ENCODE assay signal across 14 cellular contexts in the genomic region with DNA sequence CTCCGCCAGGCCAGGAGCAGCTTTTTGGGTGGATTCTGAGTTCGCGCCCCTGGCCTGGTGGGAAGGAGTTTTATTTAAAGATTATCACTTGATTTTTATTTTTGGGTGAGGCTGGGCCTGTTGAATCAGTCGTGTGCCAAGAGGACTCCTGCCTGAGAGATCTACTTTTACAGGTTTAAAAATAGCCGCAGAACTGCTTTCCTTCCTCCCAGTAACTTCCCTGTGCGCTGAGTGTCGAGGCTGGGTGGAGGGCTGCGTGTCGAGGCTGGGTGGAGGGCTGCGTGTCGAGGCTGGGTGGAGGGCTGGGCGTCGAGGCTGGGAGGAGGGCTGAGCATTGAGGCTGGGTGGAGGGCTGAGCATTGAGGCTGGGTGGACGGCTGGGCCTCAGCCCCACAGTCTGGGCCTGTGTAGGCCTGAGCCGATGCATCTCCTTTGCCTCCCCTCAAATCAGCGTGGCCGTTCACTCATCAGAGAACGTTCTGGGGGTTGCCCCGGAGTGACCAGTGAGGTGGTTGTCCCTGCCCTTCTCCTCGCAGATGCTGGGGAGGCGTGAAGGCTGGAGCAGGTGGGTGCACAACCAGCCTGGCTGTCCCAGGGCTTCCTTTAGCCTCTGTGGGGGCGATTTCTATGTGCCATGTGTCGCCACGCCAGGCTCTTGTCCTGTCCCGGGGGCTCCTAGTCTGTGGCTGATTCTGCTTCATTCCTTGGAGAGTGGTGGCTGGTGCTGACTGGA. TPM values are rescaled to one million over a fixed set of nuclear protein-coding genes. Genes with fewer than 3 reads are reported as not detected.
DNase-seq lines count a peak whose midpoint lies in the region; ATAC-seq and TF ChIP-seq lines count a peak whose summit lies in the region.
"Had no signal": no experiment of that assay in that cellular context is flagged by ENCODE, and none has a peak within 500 bp of the region (broad histone marks: within the 10 kb centered on the region; RNA-seq: fewer than 3 reads in every experiment).

No MANE protein-coding gene starts in this region.

- H3K4me3 ChIP-seq in heart left ventricle (no peak overlapping the region), rectal smooth muscle tissue (ENCODE audit: low read length) (no peak overlapping the region)
- H3K4me3 ChIP-seq: GM12878 had no signal

- H3K27me3 ChIP-seq in heart left ventricle (no peaks in the 10 kb centered on the region), rectal smooth muscle tissue (ENCODE audit: control insufficient read depth, insufficient read depth, low read length) (no peaks in the 10 kb centered on the region)

- H3K9ac ChIP-seq in rectal smooth muscle tissue (ENCODE audit: low read length), result no peak overlapping the region

- 24 to 36% (median 32%) methylated on average over 22 to 25 of the region's 25 CpGs for WGBS in heart left ventricle, 4 donors

- H3K27ac ChIP-seq in C4-2B (peak overlapping the region; percentile 69), RWPE1 (peak overlapping the region; percentile 68), heart left ventricle (peak overlapping the region; percentile 75 to 98 (median 90)), rectal smooth muscle tissue (ENCODE audit: low read depth, low read length) (peak overlapping the region; percentile 36)
- H3K27ac ChIP-seq: HL-60 had no signal

- no peak for TF ChIP-seq CTCF in C4-2B (conservative IDR thresholded peaks at IDR 0.05)
- no peak for TF ChIP-seq CTCF in RWPE1 (conservative IDR thresholded peaks at IDR 0.05; ENCODE audit: low read depth)
- no peak for TF ChIP-seq CTCF in heart left ventricle (IDR thresholded peaks at IDR 0.05)

- H3K4me1 ChIP-seq in heart left ventricle, result peaks cover 23 to 94% (median 71%) of the 10 kb centered on the region in 12 donors
- peaks cover 6% of the 10 kb centered on the region for H3K4me1 ChIP-seq in rectal smooth muscle tissue (ENCODE audit: control insufficient read depth, insufficient read depth, low read length)

- ATAC-seq in heart left ventricle (peak; percentile 14 to 56 (median 40)), HG03457 (IDR thresholded peaks at IDR 0.05; ENCODE audit: unreplicated experiment) (no peak)
- ATAC-seq: GM12878 had no signal

- no peaks in the 10 kb centered on the region for H3K36me3 ChIP-seq in heart left ventricle
- H3K36me3 ChIP-seq in rectal smooth muscle tissue (ENCODE audit: control insufficient read depth, insufficient read depth, low read length), result no peaks in the 10 kb centered on the region

- CTCF ChIA-PET in RWPE1 (lab: Yijun Ruan, JAX), result no interaction called here

- POLR2A ChIA-PET in RWPE1 (lab: Yijun Ruan, JAX; ENCODE audit: low non-redundant PET), result no interaction called here

- DNase-seq in RWPE1 (ENCODE audit: low spot score), result no peak
- peak in 1 of 5 donors; percentile 60 for DNase-seq in heart left ventricle
- DNase-seq in SHP77 (lab: John Stamatoyannopoulos, UW), result no peak
- DNase-seq in medulla oblongata (ENCODE audit: extremely low spot score), result no peak
- no peak for DNase-seq in D341Med (ENCODE audit: low spot score)
- DNase-seq: activated CD4-positive, CD25-positive, alpha-beta regulatory T cell treated with anti-CD3 and anti-CD28 coated beads, Interleukin-2, amount 50 U/mL, for 72 hours; activated T-cell treated with anti-CD3 and anti-CD28 coated beads, Interleukin-2, amount 50 U/mL, for 1 hour; AML-193; aorta had no signal

- intact Hi-C loops in heart left ventricle (cut with DNase I), result loop anchor here in 3 of 10 donors (2.0 to 5.0 kb wide), 4 partner anchors 33 to 73 kb away; no protein-coding TSS in a partner anchor

- TF ChIP-seq POLR2A in heart left ventricle (IDR thresholded peaks at IDR 0.05), result no peak

- H3K9me3 ChIP-seq in heart left ventricle, result no peaks in the 10 kb centered on the region

RNA-seq across cellular contexts. Expression of a gene that starts 30.1 kb away (rescaled TPM):
- 100 to 1,000 TPM in 2 of 9 donors, 10 to 100 TPM in 7; 31.2 to 122 (median 72.5) TPM for total RNA-seq in heart left ventricle
- 10 to 100 TPM; 22.4 to 53.2 TPM for polyA plus RNA-seq in heart left ventricle

Comparison
In these comparisons a context has a peak if more than half of its experiments do, and no peak if none do; other contexts are left out.
1. H3K27ac ChIP-seq: peak in every context shown above with its lines; median percentile 90 in heart left ventricle; 69 in C4-2B; 68 in RWPE1; 36 in rectal smooth muscle tissue.